ENCODE assay signal across 8 cellular contexts in the genomic region with DNA sequence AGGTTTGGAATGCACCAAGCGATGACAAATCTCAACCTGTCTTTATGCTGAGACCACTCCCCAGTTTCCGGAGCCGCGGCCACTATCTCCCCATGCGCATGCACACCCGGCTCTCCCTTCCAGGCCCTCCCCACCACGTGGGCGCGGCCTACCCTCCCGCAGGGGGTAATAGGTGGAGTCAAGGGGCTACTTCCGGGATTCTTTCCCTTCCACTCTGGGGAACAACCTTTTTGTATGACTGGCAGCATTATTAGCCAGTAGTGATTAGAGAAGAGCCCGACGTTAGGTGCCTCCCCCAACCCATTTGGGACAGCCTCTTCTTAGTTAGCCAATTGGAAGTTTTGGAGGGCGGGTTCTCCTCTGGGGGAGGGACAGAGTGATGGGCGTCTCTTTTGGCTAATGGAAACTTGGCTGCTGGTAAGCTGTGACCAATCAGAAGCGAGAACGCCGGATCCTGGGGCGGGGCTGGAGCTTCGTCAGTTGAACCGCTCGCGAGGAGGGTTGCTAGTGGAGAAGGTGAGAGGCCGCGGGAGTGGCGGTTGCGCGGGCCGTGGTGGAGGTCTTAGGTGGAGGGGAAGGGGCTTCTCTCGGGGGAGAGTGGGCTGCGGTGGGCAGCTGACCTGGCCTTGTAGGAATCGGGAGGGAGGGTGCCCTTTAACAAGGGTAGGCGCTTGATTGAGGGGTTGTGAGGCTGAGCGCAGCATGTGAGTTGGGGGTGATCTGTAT. TPM values are rescaled to one million over a fixed set of nuclear protein-coding genes. Genes with fewer than 3 reads are reported as not detected.
DNase-seq lines count a peak whose midpoint lies in the region; ATAC-seq and FAIRE-seq lines count a peak whose summit lies in the region.

TSS of gene CCDC61 (plus strand) at position 479 of the 726 bp plus-strand sequence. CDS start 7,552 bp downstream, outside the sequence.

- DNase-seq in COR-L47 (lab: John Stamatoyannopoulos, UW) (peak; percentile 99), HT1080 (ENCODE audit: low read depth) (peak; percentile 99), NOMO-1 treated with DMSO at 0.1 percent for 48 hours (lab: John Stamatoyannopoulos, UW; ENCODE audit: unreplicated experiment) (peak; percentile 99), mesenteric fat pad (ENCODE audit: low spot score) (peak; percentile 97)
- DNase-seq in activated CD8-positive, alpha-beta memory T cell treated with anti-CD3 and anti-CD28 coated beads for 4 hours (ENCODE audit: low read depth in 2 of 2) = peak; percentile 88 to 93
- DNase-seq in stimulated activated CD8-positive, alpha-beta memory T cell treated with anti-CD3 and anti-CD28 coated beads, Interleukin-15, amount 100 ng/mL, for 24 hours (ENCODE audit: low read depth) = peak; percentile 78

- peak; percentile 90 for ATAC-seq in GM21367 (IDR thresholded peaks at IDR 0.05; ENCODE audit: unreplicated experiment)

- FAIRE-seq in endometrium (lab: Jason Lieb, UNC) = peak; percentile 100

RNA-seq across cellular contexts. Expression of gene CCDC61, which starts in this region (rescaled TPM):
- total RNA-seq in HT1080 (2014; rRNA removed; shearing (Covaris generic)) = 4.7 and 8.7 TPM in 2 replicates
- polyA plus RNA-seq in HT1080 (2015; cell fraction: cytosol; rRNA removed) = 9.1 and 11.8 TPM in 2 replicates
- polyA plus RNA-seq in HT1080 (2015; cell fraction: nucleus; rRNA removed) = 22.5 and 28.0 TPM in 2 replicates
- 9.8 TPM for total RNA-seq in mesenteric fat pad

Comparison
In these comparisons a context has a peak if more than half of its experiments do, and no peak if none do; other contexts are left out.
1. Peak in every context shown above with its lines: DNase-seq and ATAC-seq.